ENCODE assay signal across 11 cellular contexts in genomic region chr3:11434017-11434526, GRCh38.
DNase-seq lines count a peak whose midpoint lies in the region; ATAC-seq and TF ChIP-seq lines count a peak whose summit lies in the region.
"Had no signal": no experiment of that assay in that cellular context is flagged by ENCODE, and none has a peak within 500 bp of the region (broad histone marks: within the 10 kb centered on the region; RNA-seq: fewer than 3 reads in every experiment).

No MANE protein-coding gene starts in this region.

- no peak overlapping the region for H3K4me3 Mint-ChIP-seq in activated T-cell treated with anti-CD3 and anti-CD28 coated beads, Interleukin-2, amount 50 U/mL, for 24 hours

- H3K27me3 Mint-ChIP-seq in activated T-cell treated with anti-CD3 and anti-CD28 coated beads, Interleukin-2, amount 50 U/mL, for 24 hours, result no peaks in the 10 kb centered on the region

- H3K36me3 ChIP-seq in A673 (ENCODE audit: insufficient read depth, low read length, poor library complexity, severe bottlenecking), result no peaks in the 10 kb centered on the region
- H3K36me3 ChIP-seq: right lobe of liver had no signal

- DNase-seq in A673 (ENCODE audit: low spot score) (peak; percentile 22), fibroblast of the conjunctiva (ENCODE audit: low read depth) (peak; percentile 86), nucleus accumbens (lab: John Stamatoyannopoulos, UW) (peak in 42 of 56 donors; percentile 5 to 76 (median 32)), GM10248 (ENCODE audit: extremely low spot score) (no peak)
- DNase-seq in activated T-cell treated with anti-CD3 and anti-CD28 coated beads, Interleukin-2, amount 50 U/mL, for 24 hours, result no peak
- DNase-seq in activated naive CD4-positive, alpha-beta T cell (lab: John Stamatoyannopoulos, UW), result no peak
- DNase-seq: NCI-H2029 treated with DMSO at 0.1 percent for 48 hours, right lobe of liver had no signal

- POLR2A ChIA-PET in A673 (lab: Charles Lee; ENCODE audit: low non-redundant PET) (no interaction called here), GM10248 (lab: Yijun Ruan, JAX) (no interaction called here)

- peaks cover 20% of the 10 kb centered on the region for H3K36me3 Mint-ChIP-seq in activated T-cell treated with anti-CD3 and anti-CD28 coated beads, Interleukin-2, amount 50 U/mL, for 24 hours (ENCODE audit: low read depth)

- TF ChIP-seq CTCF in A673 (conservative IDR thresholded peaks at IDR 0.05; ENCODE audit: low read depth, low read length) (no peak), VCaP (conservative IDR thresholded peaks at IDR 0.05) (no peak), GM10248 (IDR thresholded peaks at IDR 0.05; ENCODE audit: control extremely low read depth, extremely low read depth, low read depth, missing control alignments) (no peak)

- no peak overlapping the region for H3K27ac ChIP-seq in A673 (ENCODE audit: low read depth, low read length, poor library complexity, severe bottlenecking)
- peak overlapping the region; percentile 60 for H3K27ac ChIP-seq in VCaP
- H3K27ac ChIP-seq: BLaER1 treated with 17β-estradiol and CSF1 and Interleukin-3, amounts not matched to agents 10 nM and 100 nM; right lobe of liver had no signal

- H3K27ac Mint-ChIP-seq in activated T-cell treated with anti-CD3 and anti-CD28 coated beads, Interleukin-2, amount 50 U/mL, for 24 hours, result no peak overlapping the region

- no TSS peak for BruUV-seq in A673 (replicated peaks; lab: Mats Ljungman, UMichigan)

- peaks cover 11% of the 10 kb centered on the region for H3K4me1 ChIP-seq in A673 (ENCODE audit: insufficient read depth, low read length, poor library complexity, severe bottlenecking)
- H3K4me1 ChIP-seq: right lobe of liver had no signal

- no peak for ATAC-seq in GM21723 (IDR thresholded peaks at IDR 0.05; ENCODE audit: unreplicated experiment)

- intact Hi-C loops in A673 (cut with micrococcal nuclease; ENCODE audit: unreplicated experiment), result no loop called here

- H3K9me3 Mint-ChIP-seq in activated T-cell treated with anti-CD3 and anti-CD28 coated beads, Interleukin-2, amount 50 U/mL, for 24 hours, result no peaks in the 10 kb centered on the region

- H3K4me3 ChIP-seq in A673 (ENCODE audit: low read depth, low read length, poor library complexity, severe bottlenecking), result no peak overlapping the region
- H3K4me3 ChIP-seq: BLaER1 treated with 17β-estradiol and CSF1 and Interleukin-3, amounts not matched to agents 10 nM and 100 nM; right lobe of liver had no signal

- H3K4me1 Mint-ChIP-seq in activated T-cell treated with anti-CD3 and anti-CD28 coated beads, Interleukin-2, amount 50 U/mL, for 24 hours (ENCODE audit: low read depth), result no peaks in the 10 kb centered on the region

- CTCF ChIA-PET in A673 (lab: Charles Lee), result no interaction called here
- CTCF ChIA-PET in GM10248 (lab: Yijun Ruan, JAX), result interaction anchor here (1.3 to 1.7 kb wide), 2 partner anchors 9 to 20 kb away, joined by 3 to 5 read pairs; no protein-coding TSS in a partner anchor

- no peaks in the 10 kb centered on the region for H3K9me3 ChIP-seq in A673 (ENCODE audit: low read depth, low read length, poor library complexity, severe bottlenecking)
- H3K9me3 ChIP-seq: BLaER1 treated with 17β-estradiol and CSF1 and Interleukin-3, amounts not matched to agents 10 nM and 100 nM; right lobe of liver had no signal

- no peaks in the 10 kb centered on the region for H3K27me3 ChIP-seq in A673 (replicated peaks; ENCODE audit: insufficient read depth, low read depth, low read length, poor library complexity)
- H3K27me3 ChIP-seq: BLaER1 treated with 17β-estradiol and CSF1 and Interleukin-3, amounts not matched to agents 10 nM and 100 nM; right lobe of liver had no signal

Comparison
In these comparisons a context has a peak if more than half of its experiments do, and no peak if none do; other contexts are left out.
1. DNase-seq: peak in A673 (single experiment), fibroblast of the conjunctiva (single experiment) and nucleus accumbens (42 of 56); none in activated T-cell treated with anti-CD3 and anti-CD28 coated beads, Interleukin-2, amount 50 U/mL, for 24 hours (single experiment), activated naive CD4-positive, alpha-beta T cell (0 of 4) and GM10248 (single experiment).